17 cellular contexts compared by ENCODE assay signal in genomic region chr15:80501453-80501852, GRCh38.
A peak's percentile ranks its signal among the peaks of the same experiment; 100 is the strongest.
DNase-seq lines count a peak whose midpoint lies in the region; ATAC-seq and TF ChIP-seq lines count a peak whose summit lies in the region.
"Had no signal": no experiment of that assay in that cellular context is flagged by ENCODE, and none has a peak within 500 bp of the region (broad histone marks: within the 10 kb centered on the region; RNA-seq: fewer than 3 reads in every experiment).

No MANE protein-coding gene starts in this region.

- peak overlapping the region; percentile 96 for H2BK20ac ChIP-seq in IMR-90 (ENCODE audit: low read depth, low read length)

- H3K9me3 Mint-ChIP-seq in glutamatergic neuron (ENCODE audit: unreplicated experiment) (peaks cover 11% of the 10 kb centered on the region), osteocyte (ENCODE audit: unreplicated experiment) (no peaks in the 10 kb centered on the region)
- H3K9me3 Mint-ChIP-seq: CD8-positive, alpha-beta memory T cell; GM23338 had no signal

- H4K8ac ChIP-seq in IMR-90 (ENCODE audit: low read depth in 2 of 2, low read length in 2 of 2) = peak overlapping the region; percentile 77 to 85

- H3K27ac ChIP-seq in IMR-90 (ENCODE audit: insufficient read depth, low read length) (peak overlapping the region; percentile 63), testis (peak overlapping the region; percentile 75 to 79), PC-3 (ENCODE audit: low read length) (no peak overlapping the region)

- H4K20me1 ChIP-seq in IMR-90 (ENCODE audit: insufficient read depth, low read length) (no peaks in the 10 kb centered on the region), PC-3 (ENCODE audit: low read length) (no peaks in the 10 kb centered on the region)

- peaks cover 12 to 45% of the 10 kb centered on the region in 2 experiments; a peak in 3 of 4 replicates for H3K79me1 ChIP-seq in IMR-90 (ENCODE audit: low read depth in 1 of 2, low read length in 2 of 2)

- 100% methylated on average over 1 of the region's 8 CpGs; no CpG with 5 or more reads in 1 of the 2 experiments for WGBS in IMR-90 (ENCODE audit: extremely low coverage in 2 of 2, insufficient read length in 1 of 2), 2 experiments
- WGBS in testis, 2 donors = 89 to 94% methylated on average over 8 of the region's 8 CpGs

- TF ChIP-seq POLR2A in IMR-90 (IDR thresholded peaks at IDR 0.05; ENCODE audit: low read depth, low read length) = no peak
- no peak for TF ChIP-seq POLR2A in testis (IDR thresholded peaks at IDR 0.05)

- CTCF ChIA-PET in IMR-90 (lab: Yijun Ruan, JAX) (no interaction called here), PC-3 (lab: Charles Lee) (no interaction called here)

- H4K91ac ChIP-seq in IMR-90 (ENCODE audit: insufficient read depth, low read depth, low read length) = peak overlapping the region; percentile 96

- H4K5ac ChIP-seq in IMR-90 (ENCODE audit: low read depth, low read length) = peak overlapping the region; percentile 81

- peaks cover 6% of the 10 kb centered on the region; the same call in 1 of the 2 replicates for H3K9me3 ChIP-seq in IMR-90 (ENCODE audit: control insufficient read depth, insufficient read depth, low read length)
- H3K9me3 ChIP-seq in testis = no peaks in the 10 kb centered on the region
- H3K9me3 ChIP-seq in PC-3 (ENCODE audit: low read length) = no peaks in the 10 kb centered on the region
- H3K9me3 ChIP-seq: BE2C had no signal

- H3K36me3 ChIP-seq in IMR-90 (ENCODE audit: control insufficient read depth, insufficient read depth, low read length) (peaks cover 7% of the 10 kb centered on the region; the same call in 1 of the 2 replicates), testis (ENCODE audit: low read depth, missing control alignments) (no peaks in the 10 kb centered on the region), PC-3 (ENCODE audit: low read depth, low read length) (no peaks in the 10 kb centered on the region)
- H3K36me3 ChIP-seq: BE2C had no signal

- H3K79me2 ChIP-seq in PC-3 (ENCODE audit: low read length) = no peaks in the 10 kb centered on the region

- no peak overlapping the region for H3K9ac ChIP-seq in IMR-90 (ENCODE audit: low read depth, low read length)
- no peak overlapping the region for H3K9ac ChIP-seq in PC-3 (ENCODE audit: low read length)

- dilution Hi-C loops in IMR-90 (cut with HindIII; ENCODE audit: low sequenced_read_pairs, unreplicated experiment) = no loop called here

- H3K56ac ChIP-seq in IMR-90 (ENCODE audit: extremely low read depth, insufficient read depth, low read length) = no peak overlapping the region; the same call in 1 of the 2 replicates

- H2BK15ac ChIP-seq in IMR-90 (ENCODE audit: low read depth, low read length) = peak overlapping the region; percentile 97

- ATAC-seq in IMR-90 (ENCODE audit: low read depth) (no peak), PC-3 (no peak)
- ATAC-seq: GM23338 had no signal

- no peak overlapping the region for H2AK9ac ChIP-seq in IMR-90 (replicated peaks; ENCODE audit: low read depth, low read length, poor library complexity)

- peak overlapping the region; percentile 74 for H3K14ac ChIP-seq in IMR-90 (replicated peaks; ENCODE audit: low read depth, low read length)

- peaks cover 14% of the 10 kb centered on the region for H3K4me1 ChIP-seq in IMR-90 (ENCODE audit: control insufficient read depth, insufficient read depth, low read length)
- peaks cover 55% of the 10 kb centered on the region for H3K4me1 ChIP-seq in testis
- no peaks in the 10 kb centered on the region for H3K4me1 ChIP-seq in PC-3 (ENCODE audit: insufficient read depth, low read length)
- H3K4me1 ChIP-seq: BE2C had no signal

- intact Hi-C loops in IMR-90 (cut with micrococcal nuclease) (no loop called here), testis (cut with DNase I; ENCODE audit: low total_unique reads) (no loop called here), PC-3 (cut with micrococcal nuclease) (no loop called here)

- TF ChIP-seq RAD21 in IMR-90 (IDR thresholded peaks at IDR 0.05; ENCODE audit: low read length) = no peak

- H3K27me3 Mint-ChIP-seq in glutamatergic neuron (ENCODE audit: unreplicated experiment) = peaks cover 8% of the 10 kb centered on the region
- no peaks in the 10 kb centered on the region for H3K27me3 Mint-ChIP-seq in osteocyte (ENCODE audit: unreplicated experiment)
- H3K27me3 Mint-ChIP-seq: CD4-positive, CD25-positive, alpha-beta regulatory T cell had no signal

- H2AK5ac ChIP-seq in IMR-90 (ENCODE audit: low read depth, low read length) = peak overlapping the region; percentile 92

- H3K4me1 Mint-ChIP-seq in glutamatergic neuron (ENCODE audit: low read depth, unreplicated experiment) = peaks cover 55% of the 10 kb centered on the region
- H3K4me1 Mint-ChIP-seq in osteocyte (ENCODE audit: unreplicated experiment) = peaks cover 55% of the 10 kb centered on the region
- H3K4me1 Mint-ChIP-seq: CD4-positive, CD25-positive, alpha-beta regulatory T cell; CD8-positive, alpha-beta memory T cell; GM23338 had no signal

- H3K4me3 ChIP-seq in IMR-90 (ENCODE audit: insufficient read depth, low read depth, low read length) (no peak overlapping the region), testis (no peak overlapping the region), PC-3 (ENCODE audit: low read length) (no peak overlapping the region)
- H3K4me3 ChIP-seq: GM23338 had no signal

- H3K4me3 Mint-ChIP-seq in glutamatergic neuron (ENCODE audit: unreplicated experiment) (peak overlapping the region; percentile 38), osteocyte (ENCODE audit: unreplicated experiment) (no peak overlapping the region)
- H3K4me3 Mint-ChIP-seq: CD4-positive, CD25-positive, alpha-beta regulatory T cell; CD8-positive, alpha-beta memory T cell; GM23338 had no signal

- H3K36me3 Mint-ChIP-seq in glutamatergic neuron (ENCODE audit: unreplicated experiment) = peaks cover 4% of the 10 kb centered on the region
- peaks cover 27% of the 10 kb centered on the region for H3K36me3 Mint-ChIP-seq in osteocyte (ENCODE audit: unreplicated experiment)
- H3K36me3 Mint-ChIP-seq: CD8-positive, alpha-beta memory T cell had no signal

- H3K27me3 ChIP-seq in IMR-90 (ENCODE audit: control insufficient read depth, insufficient read depth, low read length) (no peaks in the 10 kb centered on the region), testis (no peaks in the 10 kb centered on the region), PC-3 (ENCODE audit: low read length) (peaks cover 30% of the 10 kb centered on the region)
- H3K27me3 ChIP-seq: BE2C had no signal

- H3K18ac ChIP-seq in IMR-90 (ENCODE audit: low read depth, low read length) = peak overlapping the region; percentile 87

- H3K4me2 ChIP-seq in IMR-90 (ENCODE audit: low read depth, low read length) (no peak overlapping the region), PC-3 (ENCODE audit: low read length) (no peak overlapping the region)
- H3K4me2 ChIP-seq: GM23338 had no signal

- H3K23ac ChIP-seq in IMR-90 (ENCODE audit: low read depth, low read length) = peak overlapping the region; percentile 23

- POLR2A ChIA-PET in IMR-90 (lab: Charles Lee; ENCODE audit: unreplicated experiment) = interaction anchor here (1.0 kb wide), 1 partner anchor 18 kb away, joined by 3 read pairs; no protein-coding TSS in a partner anchor
- POLR2A ChIA-PET in PC-3 (lab: Charles Lee; ENCODE audit: unreplicated experiment) = no interaction called here

- H3K27ac Mint-ChIP-seq in glutamatergic neuron (ENCODE audit: unreplicated experiment) (no peak overlapping the region), osteocyte (ENCODE audit: unreplicated experiment) (peak overlapping the region; percentile 34)
- H3K27ac Mint-ChIP-seq: CD4-positive, CD25-positive, alpha-beta regulatory T cell; CD8-positive, alpha-beta memory T cell; GM23338 had no signal

- DNase-seq in IMR-90 = no peak
- peak; percentile 77 for DNase-seq in glutamatergic neuron
- DNase-seq in osteocyte (ENCODE audit: extremely low spot score, unreplicated experiment) = no peak
- DNase-seq in testis = no peak
- no peak for DNase-seq in PC-3
- no peak for DNase-seq in NK-92 (lab: John Stamatoyannopoulos, UW; ENCODE audit: unreplicated experiment)
- DNase-seq in globus pallidus (ENCODE audit: low spot score) = no peak
- DNase-seq: ACHN; BE2C; CD4-positive, CD25-positive, alpha-beta regulatory T cell; CD8-positive, alpha-beta memory T cell; COR-L47; DMS 273 treated with DMSO at 0.1 percent for 48 hours; DMS53; DND-41; EL had no signal

- no peaks in the 10 kb centered on the region for H3F3A ChIP-seq in PC-3 (ENCODE audit: low read length, unreplicated experiment)

- no peak for TF ChIP-seq CTCF in IMR-90 (conservative IDR thresholded peaks at IDR 0.05; ENCODE audit: low read depth, low read length)
- TF ChIP-seq CTCF in glutamatergic neuron (IDR thresholded peaks at IDR 0.05; ENCODE audit: partially characterized antibody, unreplicated experiment) = no peak
- no peak for TF ChIP-seq CTCF in osteocyte (IDR thresholded peaks at IDR 0.05)
- TF ChIP-seq CTCF in testis (IDR thresholded peaks at IDR 0.05) = no peak
- no peak for TF ChIP-seq CTCF in PC-3 (conservative IDR thresholded peaks at IDR 0.05; ENCODE audit: low read depth, low read length)

- peak overlapping the region; percentile 40 for H2AFZ ChIP-seq in IMR-90 (replicated peaks; ENCODE audit: low read length, poor library complexity)
- no peak overlapping the region for H2AFZ ChIP-seq in PC-3 (ENCODE audit: low read length)
- H2AFZ ChIP-seq: GM23338 had no signal

- peak overlapping the region; percentile 87 for H2BK5ac ChIP-seq in IMR-90 (ENCODE audit: low read depth, low read length, poor library complexity, severe bottlenecking)

- in situ Hi-C loops in IMR-90 (cut with MboI; ENCODE audit: low sequenced_read_pairs) = no loop called here

- H3K9me1 ChIP-seq in IMR-90 (ENCODE audit: insufficient read depth, low read length) = peaks cover 24% of the 10 kb centered on the region

- BruUV-seq in IMR-90 (replicated peaks; lab: Mats Ljungman, UMichigan) = no TSS peak
- BruUV-seq in PC-3 (replicated peaks; lab: Mats Ljungman, UMichigan) = no TSS peak

- no peaks in the 10 kb centered on the region for H3K9me2 ChIP-seq in PC-3 (replicated peaks; ENCODE audit: low read length)

- H3K4ac ChIP-seq in IMR-90 (ENCODE audit: low read depth, low read length) = peak overlapping the region; percentile 90

- H2BK120ac ChIP-seq in IMR-90 (ENCODE audit: low read depth, low read length) = peak overlapping the region; percentile 97

TF ChIP-seq in IMR-90, 13 proteins besides CTCF, POLR2A, EP300 and RAD21 (continues in another document):
- TF ChIP-seq RCOR1 (IDR thresholded peaks at IDR 0.05; ENCODE audit: insufficient replicate concordance, low read length) = no peak
- TF ChIP-seq BHLHE40 (IDR thresholded peaks at IDR 0.05; ENCODE audit: low read depth, low read length) = no peak
- TF ChIP-seq MAZ (IDR thresholded peaks at IDR 0.05; ENCODE audit: borderline replicate concordance, low read depth, low read length) = no peak
- TF ChIP-seq SMC3 (IDR thresholded peaks at IDR 0.05; ENCODE audit: low read depth, low read length) = no peak
- no peak for TF ChIP-seq MAFK (IDR thresholded peaks at IDR 0.05; ENCODE audit: low read depth, low read length)
